21 cellular contexts compared by ENCODE assay signal in the genomic region with DNA sequence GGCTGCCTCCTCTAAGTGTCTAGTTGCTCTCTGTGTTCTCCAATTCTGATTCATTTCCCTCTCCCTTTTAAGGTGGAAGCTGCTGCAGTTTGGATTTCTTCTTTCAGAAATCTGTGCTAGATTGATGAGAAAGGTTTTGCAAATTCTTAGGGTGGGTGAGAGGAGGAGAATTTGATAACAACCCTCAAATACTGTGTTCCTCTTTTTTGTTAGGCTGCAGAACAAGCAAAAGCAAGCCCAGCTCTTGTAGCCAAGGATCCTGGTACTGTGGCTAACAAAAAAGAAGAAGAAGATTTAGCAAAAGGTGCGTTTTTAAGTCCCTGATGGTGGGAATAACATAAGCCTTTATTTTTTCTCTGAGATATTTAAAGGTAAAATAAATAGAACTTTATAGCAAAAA.
"Had no signal": no experiment of that assay in that cellular context is flagged by ENCODE, and none has a peak within 500 bp of the region (broad histone marks: within the 10 kb centered on the region; RNA-seq: fewer than 3 reads in every experiment).

No MANE protein-coding gene starts in this region.

- H3K4me1 Mint-ChIP-seq: stimulated activated naive CD8-positive, alpha-beta T cell treated with anti-CD3 and anti-CD28 coated beads, Interleukin-15, amount 100 ng/mL, for 72 hours had no signal

- H3K9me3 Mint-ChIP-seq: activated CD4-positive, alpha-beta memory T cell treated with anti-CD3 and anti-CD28 coated beads, Interleukin-2, amount 10 ng/mL, durations not matched to agents 7 days and 5 days; activated T-helper 17 cell treated with anti-CD3 and anti-CD28 coated beads, Interleukin-2, amount 50 U/mL, for 72 hours; central memory CD8-positive, alpha-beta T cell; stimulated activated naive CD8-positive, alpha-beta T cell treated with anti-CD3 and anti-CD28 coated beads, Interleukin-15, amount 100 ng/mL, for 72 hours had no signal

- H3K27me3 ChIP-seq: brain microvascular endothelial cell, heart left ventricle, ovary, sigmoid colon, spleen, upper lobe of left lung had no signal

- H3K27me3 Mint-ChIP-seq: activated CD4-positive, alpha-beta memory T cell treated with anti-CD3 and anti-CD28 coated beads, Interleukin-2, amount 10 ng/mL, durations not matched to agents 7 days and 5 days; activated T-helper 17 cell treated with anti-CD3 and anti-CD28 coated beads, Interleukin-2, amount 50 U/mL, for 72 hours; central memory CD8-positive, alpha-beta T cell; stimulated activated naive CD8-positive, alpha-beta T cell treated with anti-CD3 and anti-CD28 coated beads, Interleukin-15, amount 100 ng/mL, for 72 hours had no signal

- H3K27ac Mint-ChIP-seq: activated CD4-positive, alpha-beta memory T cell treated with anti-CD3 and anti-CD28 coated beads, Interleukin-2, amount 10 ng/mL, durations not matched to agents 7 days and 5 days; activated T-helper 17 cell treated with anti-CD3 and anti-CD28 coated beads, Interleukin-2, amount 50 U/mL, for 72 hours had no signal

- H3K27ac ChIP-seq: brain microvascular endothelial cell, heart left ventricle, lower lobe of right lung, ovary, sigmoid colon, spleen, upper lobe of left lung, VCaP had no signal

- H3K9me3 ChIP-seq: heart left ventricle, lower lobe of right lung, ovary, sigmoid colon, spleen, upper lobe of left lung had no signal

- H3K4me1 ChIP-seq: lower lobe of right lung, sigmoid colon, upper lobe of left lung had no signal

- H3K4me3 ChIP-seq: heart left ventricle, lower lobe of right lung, ovary, sigmoid colon, spleen, upper lobe of left lung had no signal

- DNase-seq: activated CD4-positive, alpha-beta memory T cell treated with anti-CD3 and anti-CD28 coated beads, Interleukin-2, amount 10 ng/mL, durations not matched to agents 7 days and 5 days; activated CD4-positive, alpha-beta T cell treated with anti-CD3 and anti-CD28 coated beads for 1 hour; activated naive CD4-positive, alpha-beta T cell treated with Interleukin-2 at 50 U/mL for 16 hours; anterior cingulate cortex; brain microvascular endothelial cell; cortex of kidney; effector memory CD4-positive, alpha-beta T cell; foreskin melanocyte; heart left ventricle; left colon; lower lobe of right lung; ovary; sigmoid colon; spleen; stimulated activated CD4-positive, alpha-beta T cell treated with anti-CD3 and anti-CD28 coated beads, Interleukin-1b, Interleukin-23, amount 100 ng/mL, for 48 hours; stimulated activated naive CD8-positive, alpha-beta T cell treated with anti-CD3 and anti-CD28 coated beads, Interleukin-15, amount 100 ng/mL, for 72 hours; SW 1271; upper lobe of left lung had no signal

- H3K4me3 Mint-ChIP-seq: activated CD4-positive, alpha-beta memory T cell treated with anti-CD3 and anti-CD28 coated beads, Interleukin-2, amount 10 ng/mL, durations not matched to agents 7 days and 5 days; activated T-helper 17 cell treated with anti-CD3 and anti-CD28 coated beads, Interleukin-2, amount 50 U/mL, for 72 hours; central memory CD8-positive, alpha-beta T cell; stimulated activated naive CD8-positive, alpha-beta T cell treated with anti-CD3 and anti-CD28 coated beads, Interleukin-15, amount 100 ng/mL, for 72 hours had no signal

- H3K36me3 ChIP-seq: ovary had no signal

- ATAC-seq: activated T-helper 17 cell treated with anti-CD3 and anti-CD28 coated beads, Interleukin-2, amount 50 U/mL, for 72 hours; heart left ventricle; left colon; lower lobe of right lung; stimulated activated naive CD8-positive, alpha-beta T cell treated with anti-CD3 and anti-CD28 coated beads, Interleukin-15, amount 100 ng/mL, for 72 hours had no signal
